In the genomic region with DNA sequence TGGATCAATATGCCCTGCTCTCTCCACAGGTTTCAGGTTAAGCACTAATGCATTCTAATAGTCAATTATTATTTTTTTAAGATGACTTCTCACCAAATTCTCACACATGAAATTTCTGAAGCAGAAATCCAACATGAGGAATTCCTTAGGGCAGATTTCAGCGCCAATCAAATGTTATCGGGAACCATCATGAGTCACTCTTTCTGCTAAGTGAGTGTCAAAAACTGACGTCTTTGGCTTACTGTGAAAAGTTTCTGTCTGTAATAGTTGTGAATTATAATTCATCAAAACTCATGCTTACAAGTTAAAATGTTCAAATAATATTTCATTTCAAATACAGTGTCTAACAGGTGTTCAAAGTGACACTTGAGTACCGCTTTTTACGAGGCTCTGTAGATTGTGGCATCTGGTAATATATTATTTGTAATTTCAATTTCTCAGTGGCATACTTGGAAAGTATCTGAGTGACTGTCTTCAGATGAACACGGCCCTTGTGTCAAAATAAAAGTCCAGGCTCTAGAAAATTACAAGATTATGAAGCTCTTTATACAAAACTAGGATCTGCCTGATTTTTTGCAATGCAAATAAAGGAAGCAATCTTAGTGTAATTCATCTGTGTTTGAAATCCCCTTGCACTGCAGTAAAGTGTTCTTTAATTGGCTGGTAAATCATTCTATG, we compare ENCODE assay signal across 17 cellular contexts.
"Had no signal": no experiment of that assay in that cellular context is flagged by ENCODE, and none has a peak within 500 bp of the region (broad histone marks: within the 10 kb centered on the region; RNA-seq: fewer than 3 reads in every experiment).

No MANE protein-coding gene starts in this region.

- H3K36me3 ChIP-seq: brain microvascular endothelial cell, lower lobe of right lung, spleen, upper lobe of left lung had no signal

- H3K4me1 ChIP-seq: lower lobe of right lung, spleen, testis, upper lobe of left lung had no signal

- H3K9me3 ChIP-seq: lower lobe of right lung, spleen, testis, upper lobe of left lung had no signal

- DNase-seq: activated B cell treated with CpG ODN at 0.5 μM for 24 hours; activated CD4-positive, alpha-beta T cell treated with anti-CD3 and anti-CD28 coated beads for 48 hours; activated CD8-positive, alpha-beta memory T cell treated with anti-CD3 and anti-CD28 coated beads, Interleukin-2, amount 50 U/mL, for 4 hours; activated CD8-positive, alpha-beta T cell treated with anti-CD3 and anti-CD28 coated beads, Interleukin-2, amount 10 ng/mL, durations not matched to agents 7 days and 5 days; activated naive CD4-positive, alpha-beta T cell; activated naive CD8-positive, alpha-beta T cell treated with anti-CD3 and anti-CD28 coated beads, Interleukin-2, amount 10 ng/mL, durations not matched to agents 7 days and 5 days; anterior cingulate cortex; brain microvascular endothelial cell; effector memory CD4-positive, alpha-beta T cell; foreskin melanocyte; lower lobe of right lung; nephron progenitor cell; spleen; stimulated activated naive CD8-positive, alpha-beta T cell treated with anti-CD3 and anti-CD28 coated beads, Interleukin-15, amount 100 ng/mL, for 72 hours; testis had no signal

- H3K27me3 ChIP-seq: brain microvascular endothelial cell, spleen, testis, upper lobe of left lung had no signal

- H3K27ac ChIP-seq: brain microvascular endothelial cell, lower lobe of right lung, spleen, testis, upper lobe of left lung had no signal

- ATAC-seq: activated CD8-positive, alpha-beta T cell treated with anti-CD3 and anti-CD28 coated beads, Interleukin-2, amount 10 ng/mL, durations not matched to agents 7 days and 5 days; lower lobe of right lung; sciatic nerve; stimulated activated naive CD8-positive, alpha-beta T cell treated with anti-CD3 and anti-CD28 coated beads, Interleukin-15, amount 100 ng/mL, for 72 hours had no signal

- H3K4me3 ChIP-seq: lower lobe of right lung, spleen, testis, upper lobe of left lung had no signal
